8 cellular contexts compared by ENCODE assay signal in the genomic region with DNA sequence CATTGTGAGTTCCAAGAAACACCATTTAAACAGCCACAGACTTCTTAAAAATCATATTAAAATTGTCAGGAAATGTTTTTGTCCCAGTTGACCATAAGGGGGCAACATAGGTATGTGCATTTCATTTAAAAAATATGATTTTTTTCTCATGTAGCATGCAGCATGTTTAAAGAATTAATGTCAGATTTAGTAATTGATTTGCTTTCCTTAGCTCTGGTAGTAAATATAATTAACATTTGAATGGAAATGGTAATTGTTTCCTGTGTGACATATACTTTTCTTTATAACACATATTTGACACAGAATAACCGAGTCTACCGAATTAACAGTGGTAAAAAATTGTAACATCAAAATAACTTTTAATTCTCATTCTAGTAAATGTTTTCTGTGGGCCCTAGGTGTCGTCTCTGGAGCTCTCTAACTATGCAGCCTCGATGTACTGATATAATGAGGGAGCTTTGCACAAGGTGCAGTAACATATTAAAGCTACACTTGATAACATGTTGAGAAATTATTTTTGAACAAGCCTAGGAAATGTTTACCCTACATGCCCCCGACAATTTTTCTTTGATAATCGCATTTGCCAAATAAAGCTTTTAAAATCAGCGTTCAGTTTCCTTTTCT. TPM values are rescaled to one million over a fixed set of nuclear protein-coding genes. Genes with fewer than 3 reads are reported as not detected.
A peak's percentile ranks its signal among the peaks of the same experiment; 100 is the strongest.
DNase-seq lines count a peak whose midpoint lies in the region; ATAC-seq and TF ChIP-seq lines count a peak whose summit lies in the region.

No MANE protein-coding gene starts in this region.

- H3K9me3 ChIP-seq in suprapubic skin = no peaks in the 10 kb centered on the region

- no peaks in the 10 kb centered on the region for H3K27me3 ChIP-seq in suprapubic skin

- peak; percentile 71 for TF ChIP-seq CTCF in RWPE1 (conservative IDR thresholded peaks at IDR 0.05; ENCODE audit: low read depth)
- peak; percentile 33 to 40 for TF ChIP-seq CTCF in suprapubic skin (IDR thresholded peaks at IDR 0.05)

- TF ChIP-seq POLR2A in suprapubic skin (IDR thresholded peaks at IDR 0.05) = no peak

- H3K4me1 ChIP-seq in suprapubic skin = peaks cover 36% of the 10 kb centered on the region

- CTCF ChIA-PET in RWPE1 (lab: Yijun Ruan, JAX) = interaction anchor here (0.6 to 1.3 kb wide), 6 partner anchors 9 to 415 kb away, joined by 3 to 10 read pairs (median 4); no protein-coding TSS in a partner anchor

- no peak overlapping the region for H3K4me3 ChIP-seq in suprapubic skin

- H3K27ac ChIP-seq in RWPE1 (no peak overlapping the region), suprapubic skin (no peak overlapping the region), caudate nucleus (ENCODE audit: low read depth, low read length) (no peak overlapping the region)

- no peak for TF ChIP-seq EP300 in suprapubic skin (IDR thresholded peaks at IDR 0.05)

- POLR2A ChIA-PET in RWPE1 (lab: Yijun Ruan, JAX; ENCODE audit: low non-redundant PET) = no interaction called here

- H3K36me3 ChIP-seq in suprapubic skin = peaks cover 6% of the 10 kb centered on the region

- peak; percentile 8 for DNase-seq in SKM-1 treated with dmso at 0.1 percent for 144 hours (lab: John Stamatoyannopoulos, UW; ENCODE audit: unreplicated experiment)
- no peak for DNase-seq in SKM-1 (lab: John Stamatoyannopoulos, UW; ENCODE audit: unreplicated experiment)
- DNase-seq in RWPE1 (ENCODE audit: low spot score) = peak; percentile 26
- DNase-seq in germinal center (ENCODE audit: low spot score) = peak; percentile 25
- no peak for DNase-seq in suprapubic skin (ENCODE audit: low spot score in 2 of 2)
- no peak for DNase-seq in DMS114 treated with DMSO at 0.1 percent for 48 hours (lab: John Stamatoyannopoulos, UW; ENCODE audit: unreplicated experiment)
- no peak for DNase-seq in caudate nucleus (lab: John Stamatoyannopoulos, UW)

- 42% methylated on average over 7 of the region's 7 CpGs for WGBS in suprapubic skin

- no peak for ATAC-seq in GM18498 (IDR thresholded peaks at IDR 0.05; ENCODE audit: unreplicated experiment)

RNA-seq across cellular contexts. Expression of gene NXPE3, which starts 34.9 kb away (rescaled TPM):
- 1 to 10 TPM; 2.2 to 5.8 (median 3.6) TPM for total RNA-seq in suprapubic skin

RNA-seq across cellular contexts. Expression of gene NFKBIZ, which starts 35.4 kb away (rescaled TPM):
- total RNA-seq in suprapubic skin = 100 to 1,000 TPM; 142 to 311 (median 159) TPM

Comparison
In these comparisons a context has a peak if more than half of its experiments do, and no peak if none do; other contexts are left out.
1. DNase-seq: peak in SKM-1 treated with dmso at 0.1 percent for 144 hours (single experiment), RWPE1 (single experiment) and germinal center (single experiment); none in SKM-1 (single experiment), suprapubic skin (0 of 2), DMS114 treated with DMSO at 0.1 percent for 48 hours (single experiment) and caudate nucleus (0 of 61).